In the genomic region with DNA sequence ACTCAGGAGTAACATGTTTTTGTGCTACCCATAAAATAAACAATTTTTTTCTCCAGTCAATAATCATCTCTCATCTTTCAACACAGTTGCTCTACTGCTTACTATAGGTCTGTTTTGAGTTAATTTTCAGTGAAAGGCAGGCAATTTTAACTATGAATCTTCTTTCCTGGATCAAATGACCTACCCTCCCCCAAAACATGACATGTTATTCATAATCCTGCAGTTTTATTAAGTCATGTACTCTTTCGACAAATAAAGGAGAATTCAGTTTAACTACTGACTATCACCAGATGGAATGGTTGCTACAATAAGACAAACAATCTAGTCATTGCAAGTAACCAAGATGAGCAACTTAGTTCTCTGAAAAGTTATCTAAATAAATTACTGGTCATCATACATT, we compare ENCODE assay signal across 17 cellular contexts.
A peak's percentile ranks its signal among the peaks of the same experiment; 100 is the strongest.
DNase-seq lines count a peak whose midpoint lies in the region; ATAC-seq and TF ChIP-seq lines count a peak whose summit lies in the region.
"Had no signal": no experiment of that assay in that cellular context is flagged by ENCODE, and none has a peak within 500 bp of the region (broad histone marks: within the 10 kb centered on the region; RNA-seq: fewer than 3 reads in every experiment).

No MANE protein-coding gene starts in this region.

- no peaks in the 10 kb centered on the region for H3K27me3 Mint-ChIP-seq in chondrocyte (ENCODE audit: low read depth)
- peaks cover 9% of the 10 kb centered on the region for H3K27me3 Mint-ChIP-seq in activated naive CD8-positive, alpha-beta T cell treated with anti-CD3 and anti-CD28 coated beads, Interleukin-2, amount 50 U/mL, for 24 hours

- no peak for ATAC-seq in HG03097 (IDR thresholded peaks at IDR 0.05; ENCODE audit: low FRiP score, unreplicated experiment)
- no peak for ATAC-seq in activated naive CD8-positive, alpha-beta T cell treated with anti-CD3 and anti-CD28 coated beads, Interleukin-2, amount 50 U/mL, for 24 hours
- ATAC-seq: heart right ventricle, lower lobe of right lung, T-cell had no signal

- peaks cover 3% of the 10 kb centered on the region for H3K36me3 Mint-ChIP-seq in chondrocyte (ENCODE audit: low read depth)
- no peaks in the 10 kb centered on the region for H3K36me3 Mint-ChIP-seq in activated naive CD8-positive, alpha-beta T cell treated with anti-CD3 and anti-CD28 coated beads, Interleukin-2, amount 50 U/mL, for 24 hours (ENCODE audit: low read depth)
- H3K36me3 Mint-ChIP-seq: CD4-positive, CD25-positive, alpha-beta regulatory T cell; T-cell had no signal

- WGBS in hepatocyte (ENCODE audit: low lambda C conversion rate, missing lambda C conversion rate), result 67% methylated on average over 1 of the region's 1 CpG

- H3K27ac Mint-ChIP-seq in chondrocyte (ENCODE audit: unreplicated experiment), result peak overlapping the region; percentile 24
- H3K27ac Mint-ChIP-seq in activated naive CD8-positive, alpha-beta T cell treated with anti-CD3 and anti-CD28 coated beads, Interleukin-2, amount 50 U/mL, for 24 hours, result no peak overlapping the region
- H3K27ac Mint-ChIP-seq: CD4-positive, CD25-positive, alpha-beta regulatory T cell; T-cell had no signal

- H3K9me2 ChIP-seq in hepatocyte (replicated peaks; ENCODE audit: insufficient read depth), result no peaks in the 10 kb centered on the region

- H3K79me2 ChIP-seq in hepatocyte, result no peaks in the 10 kb centered on the region

- peaks cover 40% of the 10 kb centered on the region for H3K4me1 ChIP-seq in hepatocyte (ENCODE audit: insufficient read depth)
- H3K4me1 ChIP-seq: adrenal gland, heart right ventricle, lower lobe of right lung had no signal

- peaks cover 36% of the 10 kb centered on the region for H3K4me1 Mint-ChIP-seq in chondrocyte (ENCODE audit: low read depth)
- no peaks in the 10 kb centered on the region for H3K4me1 Mint-ChIP-seq in activated naive CD8-positive, alpha-beta T cell treated with anti-CD3 and anti-CD28 coated beads, Interleukin-2, amount 50 U/mL, for 24 hours
- H3K4me1 Mint-ChIP-seq: CD4-positive, CD25-positive, alpha-beta regulatory T cell; T-cell had no signal

- DNase-seq in AG08395 (ENCODE audit: low spot score) (peak; percentile 41), HS-5 (ENCODE audit: low read depth) (peak; percentile 19), chondrocyte (ENCODE audit: low spot score) (no peak), hepatocyte (ENCODE audit: low spot score) (no peak), H7 (no peak), NCI-H82 (lab: John Stamatoyannopoulos, UW) (no peak)
- DNase-seq in activated naive CD8-positive, alpha-beta T cell treated with anti-CD3 and anti-CD28 coated beads, Interleukin-2, amount 50 U/mL, for 24 hours, result no peak
- DNase-seq: activated CD4-positive, alpha-beta T cell treated with anti-CD3 and anti-CD28 coated beads for 48 hours; adrenal gland; CD4-positive, CD25-positive, alpha-beta regulatory T cell; DMS 273 treated with DMSO at 0.1 percent for 48 hours; heart right ventricle; islet precursor cell; lower lobe of right lung; NCI-H524 treated with DMSO at 0.1 percent for 48 hours; T-cell had no signal

- H3K9me3 ChIP-seq in hepatocyte (ENCODE audit: low read depth), result no peaks in the 10 kb centered on the region
- H3K9me3 ChIP-seq: lower lobe of right lung had no signal

- H4K20me1 ChIP-seq in hepatocyte (ENCODE audit: insufficient read depth, poor library complexity, severe bottlenecking), result no peaks in the 10 kb centered on the region

- H3K4me2 ChIP-seq in hepatocyte, result peak overlapping the region; percentile 39

- no peak overlapping the region for H2AFZ ChIP-seq in hepatocyte

- H3K9me3 Mint-ChIP-seq in chondrocyte (ENCODE audit: low read depth), result peaks cover 8% of the 10 kb centered on the region
- no peaks in the 10 kb centered on the region for H3K9me3 Mint-ChIP-seq in activated naive CD8-positive, alpha-beta T cell treated with anti-CD3 and anti-CD28 coated beads, Interleukin-2, amount 50 U/mL, for 24 hours
- H3K9me3 Mint-ChIP-seq: T-cell had no signal

- H3K27me3 ChIP-seq in hepatocyte (no peaks in the 10 kb centered on the region), H7 (ENCODE audit: control insufficient read depth, insufficient read depth, low read length) (no peaks in the 10 kb centered on the region)
- H3K27me3 ChIP-seq: adrenal gland, heart right ventricle had no signal

- H3K27ac ChIP-seq in hepatocyte, result peak overlapping the region; percentile 89
- H3K27ac ChIP-seq: adrenal gland, heart right ventricle, lower lobe of right lung had no signal

- TF ChIP-seq CTCF in chondrocyte (IDR thresholded peaks at IDR 0.05), result no peak
- TF ChIP-seq CTCF in hepatocyte (IDR thresholded peaks at IDR 0.05; ENCODE audit: poor library complexity), result no peak

- no peak overlapping the region for H3K4me3 Mint-ChIP-seq in chondrocyte (ENCODE audit: unreplicated experiment)
- no peak overlapping the region for H3K4me3 Mint-ChIP-seq in activated naive CD8-positive, alpha-beta T cell treated with anti-CD3 and anti-CD28 coated beads, Interleukin-2, amount 50 U/mL, for 24 hours
- H3K4me3 Mint-ChIP-seq: CD4-positive, CD25-positive, alpha-beta regulatory T cell; T-cell had no signal

- no peaks in the 10 kb centered on the region for H3K36me3 ChIP-seq in hepatocyte (replicated peaks; ENCODE audit: insufficient read depth, low read depth)
- no peaks in the 10 kb centered on the region for H3K36me3 ChIP-seq in H7 (replicated peaks; ENCODE audit: control insufficient read depth, insufficient read depth, low read length)
- H3K36me3 ChIP-seq: adrenal gland, heart right ventricle, lower lobe of right lung had no signal

- H3K4me3 ChIP-seq in hepatocyte, result no peak overlapping the region
- no peak overlapping the region for H3K4me3 ChIP-seq in H7 (ENCODE audit: insufficient read depth, low read depth, low read length)
- H3K4me3 ChIP-seq: adrenal gland, heart right ventricle, lower lobe of right lung had no signal

Comparison
In these comparisons a context has a peak if more than half of its experiments do, and no peak if none do; other contexts are left out.
1. DNase-seq: peak in AG08395 (single experiment) and HS-5 (single experiment); none in chondrocyte (single experiment), hepatocyte (single experiment), H7 (single experiment), NCI-H82 (single experiment) and activated naive CD8-positive, alpha-beta T cell treated with anti-CD3 and anti-CD28 coated beads, Interleukin-2, amount 50 U/mL, for 24 hours (single experiment).